1 cellular context compared by ENCODE assay signal in the genomic region with DNA sequence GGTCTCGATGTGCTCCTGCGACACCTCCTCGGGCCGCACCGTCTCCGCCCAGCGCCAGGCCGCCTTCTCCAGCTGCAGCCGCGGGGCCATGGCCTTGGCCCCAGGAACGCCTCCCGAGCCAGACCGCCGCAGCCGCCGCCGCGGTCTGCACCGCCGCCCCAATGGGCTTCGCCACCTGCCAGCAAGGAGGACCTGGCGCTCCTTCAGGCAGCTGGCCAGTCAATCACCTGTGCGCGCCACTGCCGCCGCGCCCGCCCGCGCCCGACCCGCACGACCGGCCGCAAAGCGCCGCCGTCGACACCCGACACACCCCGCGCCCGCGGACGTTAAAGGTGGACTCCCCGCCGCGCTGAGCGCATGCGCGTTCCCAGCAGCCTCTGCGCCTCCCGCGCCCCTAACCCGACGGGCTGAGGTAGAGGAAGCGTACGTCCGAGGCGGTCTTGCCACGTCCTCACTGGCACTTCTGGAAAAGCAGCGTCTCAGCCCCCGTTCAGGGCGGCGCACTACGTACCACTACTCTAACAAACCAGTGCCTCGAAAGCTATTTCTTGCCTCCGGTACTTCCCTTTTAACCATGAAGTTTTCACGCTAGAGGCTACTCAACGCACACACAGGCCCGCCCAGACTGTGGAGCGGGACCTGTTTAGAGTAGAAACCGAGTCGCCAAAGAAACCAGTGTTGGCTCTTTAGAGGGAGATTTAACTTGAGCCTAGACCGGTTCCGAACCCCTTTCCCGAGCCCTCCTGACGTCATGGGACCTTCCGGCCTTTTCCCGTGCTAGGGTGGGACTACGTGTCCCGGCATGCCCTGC.
TF ChIP-seq lines count a peak whose summit lies in the region.

A gene with protein sequence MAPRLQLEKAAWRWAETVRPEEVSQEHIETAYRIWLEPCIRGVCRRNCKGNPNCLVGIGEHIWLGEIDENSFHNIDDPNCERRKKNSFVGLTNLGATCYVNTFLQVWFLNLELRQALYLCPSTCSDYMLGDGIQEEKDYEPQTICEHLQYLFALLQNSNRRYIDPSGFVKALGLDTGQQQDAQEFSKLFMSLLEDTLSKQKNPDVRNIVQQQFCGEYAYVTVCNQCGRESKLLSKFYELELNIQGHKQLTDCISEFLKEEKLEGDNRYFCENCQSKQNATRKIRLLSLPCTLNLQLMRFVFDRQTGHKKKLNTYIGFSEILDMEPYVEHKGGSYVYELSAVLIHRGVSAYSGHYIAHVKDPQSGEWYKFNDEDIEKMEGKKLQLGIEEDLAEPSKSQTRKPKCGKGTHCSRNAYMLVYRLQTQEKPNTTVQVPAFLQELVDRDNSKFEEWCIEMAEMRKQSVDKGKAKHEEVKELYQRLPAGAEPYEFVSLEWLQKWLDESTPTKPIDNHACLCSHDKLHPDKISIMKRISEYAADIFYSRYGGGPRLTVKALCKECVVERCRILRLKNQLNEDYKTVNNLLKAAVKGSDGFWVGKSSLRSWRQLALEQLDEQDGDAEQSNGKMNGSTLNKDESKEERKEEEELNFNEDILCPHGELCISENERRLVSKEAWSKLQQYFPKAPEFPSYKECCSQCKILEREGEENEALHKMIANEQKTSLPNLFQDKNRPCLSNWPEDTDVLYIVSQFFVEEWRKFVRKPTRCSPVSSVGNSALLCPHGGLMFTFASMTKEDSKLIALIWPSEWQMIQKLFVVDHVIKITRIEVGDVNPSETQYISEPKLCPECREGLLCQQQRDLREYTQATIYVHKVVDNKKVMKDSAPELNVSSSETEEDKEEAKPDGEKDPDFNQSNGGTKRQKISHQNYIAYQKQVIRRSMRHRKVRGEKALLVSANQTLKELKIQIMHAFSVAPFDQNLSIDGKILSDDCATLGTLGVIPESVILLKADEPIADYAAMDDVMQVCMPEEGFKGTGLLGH (minus strand): TSS at position 282 of the 811 bp plus-strand sequence. CDS start 192 bp downstream, at position 90.

TF ChIP-seq in K562, 482 proteins besides CTCF, POLR2A, EP300 and RAD21 (continued from another document and continues in another):
- TF ChIP-seq CBFB (CRISPR knock-in tag; IDR thresholded peaks at IDR 0.05): no peak; the same call in none of the 2 replicates
- no peak for TF ChIP-seq ZC3H8 (IDR thresholded peaks at IDR 0.05)
- TF ChIP-seq NFE2L1 (tag; IDR thresholded peaks at IDR 0.05; ENCODE audit: borderline replicate concordance, low read depth): no peak
- TF ChIP-seq SRF (CRISPR knock-in tag; IDR thresholded peaks at IDR 0.05): peak; percentile 5 to 68; a peak in 1 of 4 replicates
- no peak for TF ChIP-seq ADNP (tag; IDR thresholded peaks at IDR 0.05)
- TF ChIP-seq ATF7 (IDR thresholded peaks at IDR 0.05): peak; percentile 98
- TF ChIP-seq ZNF24 (IDR thresholded peaks at IDR 0.05): no peak; the same call in 1 of the 2 replicates
- TF ChIP-seq PHB2 (IDR thresholded peaks at IDR 0.05; ENCODE audit: low read depth): no peak
- TF ChIP-seq ZNF778 (CRISPR knock-in tag; IDR thresholded peaks at IDR 0.05): no peak
- peak; percentile 26 for TF ChIP-seq DPF2 (IDR thresholded peaks at IDR 0.05)
- TF ChIP-seq, protein P1, sequence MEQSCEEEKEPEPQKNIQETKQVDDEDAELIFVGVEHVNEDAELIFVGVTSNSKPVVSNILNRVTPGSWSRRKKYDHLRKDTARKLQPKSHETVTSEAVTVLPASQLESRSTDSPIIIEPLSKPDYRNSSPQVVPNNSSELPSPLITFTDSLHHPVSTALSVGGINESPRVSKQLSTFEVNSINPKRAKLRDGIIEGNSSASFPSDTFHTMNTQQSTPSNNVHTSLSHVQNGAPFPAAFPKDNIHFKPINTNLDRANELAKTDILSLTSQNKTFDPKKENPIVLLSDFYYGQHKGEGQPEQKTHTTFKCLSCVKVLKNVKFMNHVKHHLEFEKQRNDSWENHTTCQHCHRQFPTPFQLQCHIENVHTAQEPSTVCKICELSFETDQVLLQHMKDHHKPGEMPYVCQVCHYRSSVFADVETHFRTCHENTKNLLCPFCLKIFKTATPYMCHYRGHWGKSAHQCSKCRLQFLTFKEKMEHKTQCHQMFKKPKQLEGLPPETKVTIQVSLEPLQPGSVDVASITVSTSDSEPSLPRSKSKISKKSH (CRISPR knock-in tag; IDR thresholded peaks at IDR 0.05): no peak
- TF ChIP-seq ASH1L (IDR thresholded peaks at IDR 0.05; ENCODE audit: borderline replicate concordance, low read depth, partially characterized antibody): peak; percentile 72
- peak; percentile 88 for TF ChIP-seq ZFX (CRISPR knock-in tag; IDR thresholded peaks at IDR 0.05)
- TF ChIP-seq ZNF121 (CRISPR knock-in tag; conservative IDR thresholded peaks at IDR 0.05): 0 out of 2 replicates have a peak, but pooled peaks have one; percentile 23
- TF ChIP-seq ERF (CRISPR knock-in tag; IDR thresholded peaks at IDR 0.05): no peak
- peak in 1 of 2 experiments; percentile 73; a peak in 2 of 4 replicates for TF ChIP-seq HDAC1 (IDR thresholded peaks at IDR 0.05)
- 0 out of 2 replicates have a peak, but pooled peaks have one; percentile 29 for TF ChIP-seq ZNF57 (CRISPR knock-in tag; IDR thresholded peaks at IDR 0.05)
- no peak for TF ChIP-seq SFPQ (IDR thresholded peaks at IDR 0.05; ENCODE audit: low read depth, low read length)
- TF ChIP-seq BMI1 (IDR thresholded peaks at IDR 0.05; ENCODE audit: low read length): no peak
- TF ChIP-seq MCM2 (IDR thresholded peaks at IDR 0.05; ENCODE audit: low read depth): no peak
- TF ChIP-seq, protein P2, sequence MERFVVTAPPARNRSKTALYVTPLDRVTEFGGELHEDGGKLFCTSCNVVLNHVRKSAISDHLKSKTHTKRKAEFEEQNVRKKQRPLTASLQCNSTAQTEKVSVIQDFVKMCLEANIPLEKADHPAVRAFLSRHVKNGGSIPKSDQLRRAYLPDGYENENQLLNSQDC (CRISPR knock-in tag; IDR thresholded peaks at IDR 0.05): no peak; the same call in none of the 2 replicates
- no peak for TF ChIP-seq U2AF2 (optimal IDR thresholded peaks at IDR 0.05; ENCODE audit: low read depth, low read length)
- TF ChIP-seq, protein P3, sequence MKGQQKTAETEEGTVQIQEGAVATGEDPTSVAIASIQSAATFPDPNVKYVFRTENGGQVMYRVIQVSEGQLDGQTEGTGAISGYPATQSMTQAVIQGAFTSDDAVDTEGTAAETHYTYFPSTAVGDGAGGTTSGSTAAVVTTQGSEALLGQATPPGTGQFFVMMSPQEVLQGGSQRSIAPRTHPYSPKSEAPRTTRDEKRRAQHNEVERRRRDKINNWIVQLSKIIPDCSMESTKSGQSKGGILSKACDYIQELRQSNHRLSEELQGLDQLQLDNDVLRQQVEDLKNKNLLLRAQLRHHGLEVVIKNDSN (CRISPR knock-in tag; IDR thresholded peaks at IDR 0.05): no peak; the same call in 1 of the 2 replicates
- no peak; the same call in 1 of the 2 replicates for TF ChIP-seq ZNF668 (CRISPR knock-in tag; IDR thresholded peaks at IDR 0.05)
- TF ChIP-seq ETV6 (IDR thresholded peaks at IDR 0.05; ENCODE audit: borderline replicate concordance in 1 of 2, low read depth in 2 of 2, low read length in 1 of 2): no peak
- peak; percentile 74; the same call in 1 of the 2 replicates for TF ChIP-seq ETV6 (CRISPR knock-in tag; IDR thresholded peaks at IDR 0.05; ENCODE audit: borderline replicate concordance)
- TF ChIP-seq YY1 (IDR thresholded peaks at IDR 0.05; ENCODE audit: borderline replicate concordance in 1 of 3, control insufficient read depth in 1 of 3, extremely low read depth in 1 of 3, insufficient read depth in 3 of 3, insufficient read length in 1 of 3, insufficient replicate concordance in 2 of 3, low read depth in 1 of 3, low read length in 2 of 3): peak in 1 of 3 experiments; percentile 78
- 0 out of 2 replicates have a peak, but pooled peaks have one; percentile 55 for TF ChIP-seq CAMTA2 (CRISPR knock-in tag; conservative IDR thresholded peaks at IDR 0.05)
- peak; percentile 92 for TF ChIP-seq TAF7 (tag; IDR thresholded peaks at IDR 0.05)
- TF ChIP-seq PHF8 (IDR thresholded peaks at IDR 0.05; ENCODE audit: borderline replicate concordance, low read length): peak; percentile 99
- TF ChIP-seq, protein P4, sequence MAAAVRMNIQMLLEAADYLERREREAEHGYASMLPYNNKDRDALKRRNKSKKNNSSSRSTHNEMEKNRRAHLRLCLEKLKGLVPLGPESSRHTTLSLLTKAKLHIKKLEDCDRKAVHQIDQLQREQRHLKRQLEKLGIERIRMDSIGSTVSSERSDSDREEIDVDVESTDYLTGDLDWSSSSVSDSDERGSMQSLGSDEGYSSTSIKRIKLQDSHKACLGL (CRISPR knock-in tag; IDR thresholded peaks at IDR 0.05; ENCODE audit: borderline replicate concordance, poor library complexity, severe bottlenecking): no peak
- TF ChIP-seq BRF1 (IDR thresholded peaks at IDR 0.05; ENCODE audit: borderline replicate concordance, extremely low read depth, insufficient read length): no peak
- TF ChIP-seq CREM (IDR thresholded peaks at IDR 0.05; ENCODE audit: low read depth): peak; percentile 98
- peak; percentile 64 for TF ChIP-seq SETDB1 (IDR thresholded peaks at IDR 0.05; ENCODE audit: low read length)
- no peak; the same call in 1 of the 2 replicates for TF ChIP-seq STAT5A (IDR thresholded peaks at IDR 0.05; ENCODE audit: borderline replicate concordance, low read length)
- no peak for TF ChIP-seq EHMT2 (IDR thresholded peaks at IDR 0.05)
- no peak for TF ChIP-seq ID3 (CRISPR knock-in tag; IDR thresholded peaks at IDR 0.05)
- TF ChIP-seq ID3 (tag; IDR thresholded peaks at IDR 0.05): peak; percentile 82
- no peak; a peak in 1 of 4 replicates for TF ChIP-seq TBL1XR1 (IDR thresholded peaks at IDR 0.05; ENCODE audit: low read length in 2 of 2)
- no peak for TF ChIP-seq MYNN (IDR thresholded peaks at IDR 0.05)
- TF ChIP-seq MYNN (CRISPR knock-in tag; IDR thresholded peaks at IDR 0.05): no peak
- TF ChIP-seq HLTF (IDR thresholded peaks at IDR 0.05): peak; percentile 77; the same call in 1 of the 2 replicates
- TF ChIP-seq, protein P5, sequence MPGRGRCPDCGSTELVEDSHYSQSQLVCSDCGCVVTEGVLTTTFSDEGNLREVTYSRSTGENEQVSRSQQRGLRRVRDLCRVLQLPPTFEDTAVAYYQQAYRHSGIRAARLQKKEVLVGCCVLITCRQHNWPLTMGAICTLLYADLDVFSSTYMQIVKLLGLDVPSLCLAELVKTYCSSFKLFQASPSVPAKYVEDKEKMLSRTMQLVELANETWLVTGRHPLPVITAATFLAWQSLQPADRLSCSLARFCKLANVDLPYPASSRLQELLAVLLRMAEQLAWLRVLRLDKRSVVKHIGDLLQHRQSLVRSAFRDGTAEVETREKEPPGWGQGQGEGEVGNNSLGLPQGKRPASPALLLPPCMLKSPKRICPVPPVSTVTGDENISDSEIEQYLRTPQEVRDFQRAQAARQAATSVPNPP (IDR thresholded peaks at IDR 0.05; ENCODE audit: borderline replicate concordance, insufficient read depth, insufficient read length): no peak
- no peak for TF ChIP-seq ZNF274 (IDR thresholded peaks at IDR 0.05; ENCODE audit: borderline replicate concordance, low read depth, low read length)
- TF ChIP-seq KLF1 (tag; IDR thresholded peaks at IDR 0.05): peak; percentile 61
- TF ChIP-seq LEF1 (IDR thresholded peaks at IDR 0.05): no peak; the same call in 1 of the 2 replicates
- no peak; the same call in 1 of the 2 replicates for TF ChIP-seq ZKSCAN1 (IDR thresholded peaks at IDR 0.05; ENCODE audit: low read depth, low read length)
- TF ChIP-seq POLR2AphosphoS2 (IDR thresholded peaks at IDR 0.05; ENCODE audit: low read length): peak; percentile 94
- TF ChIP-seq BDP1 (IDR thresholded peaks at IDR 0.05; ENCODE audit: insufficient read depth, insufficient read length): no peak
- TF ChIP-seq NUFIP1 (IDR thresholded peaks at IDR 0.05; ENCODE audit: partially characterized antibody): peak; percentile 76
- TF ChIP-seq ZNF584 (CRISPR knock-in tag; IDR thresholded peaks at IDR 0.05; ENCODE audit: low read depth): peak; percentile 97; the same call in 1 of the 2 replicates
- no peak for TF ChIP-seq SMAD2 (IDR thresholded peaks at IDR 0.05; ENCODE audit: low read depth, low read length)
- TF ChIP-seq, protein P6, sequence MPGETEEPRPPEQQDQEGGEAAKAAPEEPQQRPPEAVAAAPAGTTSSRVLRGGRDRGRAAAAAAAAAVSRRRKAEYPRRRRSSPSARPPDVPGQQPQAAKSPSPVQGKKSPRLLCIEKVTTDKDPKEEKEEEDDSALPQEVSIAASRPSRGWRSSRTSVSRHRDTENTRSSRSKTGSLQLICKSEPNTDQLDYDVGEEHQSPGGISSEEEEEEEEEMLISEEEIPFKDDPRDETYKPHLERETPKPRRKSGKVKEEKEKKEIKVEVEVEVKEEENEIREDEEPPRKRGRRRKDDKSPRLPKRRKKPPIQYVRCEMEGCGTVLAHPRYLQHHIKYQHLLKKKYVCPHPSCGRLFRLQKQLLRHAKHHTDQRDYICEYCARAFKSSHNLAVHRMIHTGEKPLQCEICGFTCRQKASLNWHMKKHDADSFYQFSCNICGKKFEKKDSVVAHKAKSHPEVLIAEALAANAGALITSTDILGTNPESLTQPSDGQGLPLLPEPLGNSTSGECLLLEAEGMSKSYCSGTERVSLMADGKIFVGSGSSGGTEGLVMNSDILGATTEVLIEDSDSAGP (CRISPR knock-in tag; IDR thresholded peaks at IDR 0.05): no peak
- no peak for TF ChIP-seq ZNF717 (CRISPR knock-in tag; IDR thresholded peaks at IDR 0.05)
- TF ChIP-seq HNRNPL (IDR thresholded peaks at IDR 0.05; ENCODE audit: low read depth, low read length): peak; percentile 83; the same call in 1 of the 2 replicates
- TF ChIP-seq TEAD4 (IDR thresholded peaks at IDR 0.05; ENCODE audit: low read length): no peak; the same call in 1 of the 2 replicates
- TF ChIP-seq TEAD4 (CRISPR knock-in tag; IDR thresholded peaks at IDR 0.05; ENCODE audit: borderline replicate concordance): peak; percentile 80; the same call in 1 of the 2 replicates
- no peak for TF ChIP-seq ILF3 (IDR thresholded peaks at IDR 0.05; ENCODE audit: borderline replicate concordance)
- TF ChIP-seq FOSL1 (tag; conservative IDR thresholded peaks at IDR 0.05): no peak
